ENCODE assay signal across 21 cellular contexts in genomic region chr1:115240321-115240720, GRCh38.
DNase-seq lines count a peak whose midpoint lies in the region; ATAC-seq and TF ChIP-seq lines count a peak whose summit lies in the region.
"Had no signal": no experiment of that assay in that cellular context is flagged by ENCODE, and none has a peak within 500 bp of the region (broad histone marks: within the 10 kb centered on the region; RNA-seq: fewer than 3 reads in every experiment).

No MANE protein-coding gene starts in this region.

- peaks cover 65% of the 10 kb centered on the region for H3K36me3 Mint-ChIP-seq in HFFc6 (ENCODE audit: low read depth)

- H3K4me3 ChIP-seq in AG04449 (ENCODE audit: low read depth, low read length) (peak overlapping the region; percentile 33), SK-N-MC (no peak overlapping the region), fibroblast of the aortic adventitia (ENCODE audit: low read depth, low read length) (no peak overlapping the region), mucosa of descending colon (no peak overlapping the region)
- H3K4me3 ChIP-seq: A549, BLaER1, HAP-1 had no signal

- H3K4me1 Mint-ChIP-seq in HFFc6 (ENCODE audit: low read depth): peaks cover 82% of the 10 kb centered on the region

- POLR2A ChIA-PET in AG04449 (lab: Yijun Ruan, JAX): interaction anchor here (1.6 to 3.4 kb wide), 3 partner anchors 11 to 61 kb away, joined by 5 to 11 read pairs (median 10); no protein-coding TSS in a partner anchor

- no peak overlapping the region for H3K9ac ChIP-seq in SK-N-MC (ENCODE audit: insufficient read length)
- H3K9ac ChIP-seq: BLaER1, KMS-11 had no signal

- H3K9me3 ChIP-seq in SK-N-MC (ENCODE audit: low read depth, low read length): peaks cover 5% of the 10 kb centered on the region; the same call in 1 of the 2 replicates
- no peaks in the 10 kb centered on the region for H3K9me3 ChIP-seq in mucosa of descending colon
- H3K9me3 ChIP-seq: A549, BLaER1, HAP-1 had no signal

- TF ChIP-seq CTCF in AG04449 (IDR thresholded peaks at IDR 0.05; ENCODE audit: insufficient read depth, low read length, missing control alignments) (no peak), HFFc6 (IDR thresholded peaks at IDR 0.05) (no peak), fibroblast of the aortic adventitia (IDR thresholded peaks at IDR 0.05; ENCODE audit: insufficient read depth, low read length) (no peak), mucosa of descending colon (IDR thresholded peaks at IDR 0.05) (no peak)

- DNase-seq in AG04449 (ENCODE audit: low read depth, low spot score): no peak
- DNase-seq in HFFc6: peak; percentile 75
- DNase-seq in SK-N-MC (ENCODE audit: low read depth, low spot score): no peak
- peak; percentile 53 for DNase-seq in fibroblast of the aortic adventitia (ENCODE audit: low read depth)
- DNase-seq in stimulated activated CD4-positive, alpha-beta T cell treated with anti-CD3 and anti-CD28 coated beads, Interleukin-2, amount 100 ng/mL, for 24 hours: no peak
- DNase-seq in NCI-H1694 treated with DMSO at 0.1 percent for 48 hours (lab: John Stamatoyannopoulos, UW): no peak
- DNase-seq in mucosa of descending colon: no peak
- DNase-seq: CD4-positive, alpha-beta T cell; COR-L47; DMS79; NCI-H1105; NCI-H146; NCI-H2081; NCI-H2171; NCI-H524 treated with DMSO at 0.1 percent for 48 hours; SHP77 had no signal

- ATAC-seq in HG02763 (IDR thresholded peaks at IDR 0.05; ENCODE audit: unreplicated experiment): no peak
- no peak for ATAC-seq in mucosa of descending colon
- ATAC-seq: A549 had no signal

- H3K9me3 Mint-ChIP-seq in HFFc6: peaks cover 36% of the 10 kb centered on the region

- H3K27me3 Mint-ChIP-seq in HFFc6 (ENCODE audit: insufficient read depth): peaks cover 2% of the 10 kb centered on the region

- H3K27ac Mint-ChIP-seq in HFFc6: peak overlapping the region; percentile 90
- H3K27ac Mint-ChIP-seq: CD4-positive, alpha-beta T cell had no signal

- H3K4me3 Mint-ChIP-seq in HFFc6: peak overlapping the region; percentile 87
- H3K4me3 Mint-ChIP-seq: CD4-positive, alpha-beta T cell had no signal

- intact Hi-C loops in mucosa of descending colon (cut with DNase I, micrococcal nuclease): no loop called here

- CTCF ChIA-PET in AG04449 (lab: Yijun Ruan, JAX): interaction anchor here (0.8 to 5.2 kb wide), 5 partner anchors 11 to 102 kb away, joined by 3 to 28 read pairs (median 3); no protein-coding TSS in a partner anchor

- no peaks in the 10 kb centered on the region for H3K4me1 ChIP-seq in mucosa of descending colon (ENCODE audit: low read depth)
- H3K4me1 ChIP-seq: A549, BLaER1, HAP-1 had no signal

- H3K27ac ChIP-seq in SK-N-MC: peak overlapping the region; percentile 37; the same call in 1 of the 2 replicates
- H3K27ac ChIP-seq: A549, BLaER1, KMS-11 had no signal

- H3K36me3 ChIP-seq in SK-N-MC (ENCODE audit: insufficient read depth, low read length) (peaks cover 3% of the 10 kb centered on the region; the same call in 1 of the 2 replicates), mucosa of descending colon (ENCODE audit: low read depth) (no peaks in the 10 kb centered on the region)
- H3K36me3 ChIP-seq: BLaER1, HAP-1 had no signal

Comparison
In these comparisons a context has a peak if more than half of its experiments do, and no peak if none do; other contexts are left out.
1. DNase-seq: peak in HFFc6 (single experiment) and fibroblast of the aortic adventitia (single experiment); none in AG04449 (single experiment), SK-N-MC (single experiment), stimulated activated CD4-positive, alpha-beta T cell treated with anti-CD3 and anti-CD28 coated beads, Interleukin-2, amount 100 ng/mL, for 24 hours (0 of 2), NCI-H1694 treated with DMSO at 0.1 percent for 48 hours (single experiment) and mucosa of descending colon (0 of 3).